22 cellular contexts compared by ENCODE assay signal in the genomic region with DNA sequence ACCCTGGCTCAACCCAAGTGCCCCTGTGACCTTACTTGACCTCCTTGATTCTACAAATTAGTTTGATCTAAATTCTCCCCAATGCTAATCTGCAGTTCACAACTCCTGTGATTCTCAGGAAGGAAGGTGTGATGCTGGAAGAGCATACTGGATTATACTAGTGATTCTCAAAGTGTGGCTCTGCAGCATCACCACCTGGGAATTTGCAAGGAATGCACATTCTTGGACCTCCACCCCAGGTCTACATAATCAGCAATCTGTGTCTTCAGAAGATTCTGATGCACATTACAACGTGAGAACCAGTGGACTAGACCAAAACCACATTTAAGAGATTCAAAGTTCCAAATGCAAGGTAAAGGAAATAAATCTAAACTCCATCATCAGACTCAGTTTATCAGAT.
DNase-seq lines count a peak whose midpoint lies in the region; TF ChIP-seq lines count a peak whose summit lies in the region.
"Had no signal": no experiment of that assay in that cellular context is flagged by ENCODE, and none has a peak within 500 bp of the region (broad histone marks: within the 10 kb centered on the region; RNA-seq: fewer than 3 reads in every experiment).

No MANE protein-coding gene starts in this region.

- H3K4me3 ChIP-seq in choroid plexus epithelial cell (ENCODE audit: low read depth, low read length), result no peak overlapping the region
- H3K4me3 ChIP-seq: MG63 had no signal

- no peak for TF ChIP-seq CTCF in choroid plexus epithelial cell (conservative IDR thresholded peaks at IDR 0.05; ENCODE audit: low read depth, low read length)

- DNase-seq in NCI-H82 (lab: John Stamatoyannopoulos, UW), result peak; percentile 38
- DNase-seq in NCI-H82 treated with DMSO at 0.1 percent for 48 hours (lab: John Stamatoyannopoulos, UW; ENCODE audit: unreplicated experiment), result no peak
- peak; percentile 15 for DNase-seq in choroid plexus epithelial cell (ENCODE audit: low read depth)
- DNase-seq in kidney glomerular epithelial cell (lab: John Stamatoyannopoulos, UW), result peak; percentile 46
- no peak for DNase-seq in NCI-H1092 (lab: John Stamatoyannopoulos, UW)
- DNase-seq in putamen (ENCODE audit: low spot score), result no peak
- no peak for DNase-seq in NK-92 (lab: John Stamatoyannopoulos, UW; ENCODE audit: unreplicated experiment)
- no peak for DNase-seq in NCI-H2029 treated with DMSO at 0.1 percent for 48 hours (lab: John Stamatoyannopoulos, UW)
- DNase-seq: ACHN; BE2C; CD8-positive, alpha-beta memory T cell; DMS79 treated with DMSO at 0.1 percent for 48 hours; H9; KBM-7; MG63; NCI-H1417 treated with DMSO at 0.1 percent for 48 hours; NCI-H1694 treated with DMSO at 0.1 percent for 48 hours; NCI-H2081 treated with DMSO at 0.1 percent for 48 hours; NCI-H2171 treated with DMSO at 0.1 percent for 48 hours; NCI-H446; NCI-H524 treated with DMSO at 0.1 percent for 48 hours; SHP77 had no signal

Comparison
In these comparisons a context has a peak if more than half of its experiments do, and no peak if none do; other contexts are left out.
1. DNase-seq: peak in NCI-H82 (single experiment), choroid plexus epithelial cell (single experiment) and kidney glomerular epithelial cell (single experiment); none in NCI-H82 treated with DMSO at 0.1 percent for 48 hours (single experiment), NCI-H1092 (single experiment), putamen (single experiment), NK-92 (single experiment) and NCI-H2029 treated with DMSO at 0.1 percent for 48 hours (single experiment).